2 cellular contexts compared by ENCODE assay signal in genomic region chr6:31732029-31732428, GRCh38.
TF ChIP-seq lines count a peak whose summit lies in the region.

No MANE protein-coding gene starts in this region.

TF ChIP-seq in WTC11, 78 proteins besides CTCF, POLR2A, EP300 and RAD21:
- TF ChIP-seq FOXP1 (CRISPR knock-in tag; IDR thresholded peaks at IDR 0.05; ENCODE audit: borderline replicate concordance) (no peak), HMGXB4 (CRISPR knock-in tag; IDR thresholded peaks at IDR 0.05) (no peak), IRF2 (CRISPR knock-in tag; IDR thresholded peaks at IDR 0.05; ENCODE audit: borderline replicate concordance, low read depth) (no peak), ETV6 (CRISPR knock-in tag; IDR thresholded peaks at IDR 0.05) (no peak), FOXP4 (CRISPR knock-in tag; IDR thresholded peaks at IDR 0.05) (no peak), ATF6 (CRISPR knock-in tag; IDR thresholded peaks at IDR 0.05) (no peak), ZNF425 (CRISPR knock-in tag; conservative IDR thresholded peaks at IDR 0.05) (no peak), MLX (CRISPR knock-in tag; IDR thresholded peaks at IDR 0.05) (no peak), ZNF232 (CRISPR knock-in tag; IDR thresholded peaks at IDR 0.05) (no peak), OVOL2 (CRISPR knock-in tag; IDR thresholded peaks at IDR 0.05; ENCODE audit: borderline replicate concordance) (no peak), PREB (CRISPR knock-in tag; IDR thresholded peaks at IDR 0.05; ENCODE audit: borderline replicate concordance) (no peak), ZNF219 (CRISPR knock-in tag; IDR thresholded peaks at IDR 0.05; ENCODE audit: borderline replicate concordance) (no peak), FOXJ3 (CRISPR knock-in tag; IDR thresholded peaks at IDR 0.05; ENCODE audit: borderline replicate concordance) (no peak), NR3C1 (CRISPR knock-in tag; conservative IDR thresholded peaks at IDR 0.05; ENCODE audit: low read depth) (no peak), RELA (CRISPR knock-in tag; IDR thresholded peaks at IDR 0.05; ENCODE audit: borderline replicate concordance) (no peak), SMAD3 (CRISPR knock-in tag; IDR thresholded peaks at IDR 0.05; ENCODE audit: borderline replicate concordance) (no peak), MYBL2 (CRISPR knock-in tag; IDR thresholded peaks at IDR 0.05) (no peak), ZBTB21 (CRISPR knock-in tag; IDR thresholded peaks at IDR 0.05; ENCODE audit: borderline replicate concordance) (no peak), EMX1 (CRISPR knock-in tag; IDR thresholded peaks at IDR 0.05) (no peak), ZNF263 (CRISPR knock-in tag; IDR thresholded peaks at IDR 0.05; ENCODE audit: low read depth) (no peak)

TF ChIP-seq in HepG2, 621 proteins besides CTCF, POLR2A, EP300 and RAD21:
- TF ChIP-seq SAP130 (CRISPR knock-in tag; IDR thresholded peaks at IDR 0.05; ENCODE audit: low read depth) (0 out of 2 replicates have a peak, but pooled peaks have one; percentile 15), POLR2G (IDR thresholded peaks at IDR 0.05; ENCODE audit: low read depth, low read length) (peak; percentile 54; the same call in 1 of the 2 replicates), ZNF350 (CRISPR knock-in tag; IDR thresholded peaks at IDR 0.05; ENCODE audit: borderline replicate concordance, low read depth) (no peak)
